8 cellular contexts compared by ENCODE assay signal in genomic region chr4:184288451-184289178, GRCh38.
DNase-seq lines count a peak whose midpoint lies in the region; ATAC-seq lines count a peak whose summit lies in the region.

No MANE protein-coding gene starts in this region.

- no peaks in the 10 kb centered on the region for H3K36me3 Mint-ChIP-seq in activated naive CD8-positive, alpha-beta T cell

- no peaks in the 10 kb centered on the region for H3K9me3 Mint-ChIP-seq in activated naive CD8-positive, alpha-beta T cell (ENCODE audit: low read depth)

- peak overlapping the region; percentile 75 for H3K27ac Mint-ChIP-seq in activated naive CD8-positive, alpha-beta T cell

- DNase-seq in CD1c-positive myeloid dendritic cell (ENCODE audit: extremely low spot score) (peak; percentile 57), amygdala (lab: John Stamatoyannopoulos, UW) (no peak), NCI-H524 (lab: John Stamatoyannopoulos, UW) (no peak), dedifferentiated amniotic fluid mesenchymal stem cell (ENCODE audit: extremely low spot score) (no peak)
- peak; percentile 36 for DNase-seq in stimulated activated CD4-positive, alpha-beta T cell treated with anti-CD3 and anti-CD28 coated beads, Interleukin-4, amount 100 ng/mL, for 1 hour

- ATAC-seq in GM19035 (IDR thresholded peaks at IDR 0.05; ENCODE audit: unreplicated experiment) (peak; percentile 45), HG03139 (IDR thresholded peaks at IDR 0.05; ENCODE audit: unreplicated experiment) (peak; percentile 56)

- H3K4me3 Mint-ChIP-seq in activated naive CD8-positive, alpha-beta T cell: peak overlapping the region; percentile 56

- H3K27me3 Mint-ChIP-seq in activated naive CD8-positive, alpha-beta T cell: no peaks in the 10 kb centered on the region

- H3K4me1 Mint-ChIP-seq in activated naive CD8-positive, alpha-beta T cell (ENCODE audit: low read depth): peaks cover 41% of the 10 kb centered on the region

Comparison
In these comparisons a context has a peak if more than half of its experiments do, and no peak if none do; other contexts are left out.
1. DNase-seq: peak in CD1c-positive myeloid dendritic cell (single experiment) and stimulated activated CD4-positive, alpha-beta T cell treated with anti-CD3 and anti-CD28 coated beads, Interleukin-4, amount 100 ng/mL, for 1 hour (single experiment); none in amygdala (0 of 56), NCI-H524 (0 of 2) and dedifferentiated amniotic fluid mesenchymal stem cell (single experiment).